Comparison of ENCODE assay signal across 12 cellular contexts in the genomic region with DNA sequence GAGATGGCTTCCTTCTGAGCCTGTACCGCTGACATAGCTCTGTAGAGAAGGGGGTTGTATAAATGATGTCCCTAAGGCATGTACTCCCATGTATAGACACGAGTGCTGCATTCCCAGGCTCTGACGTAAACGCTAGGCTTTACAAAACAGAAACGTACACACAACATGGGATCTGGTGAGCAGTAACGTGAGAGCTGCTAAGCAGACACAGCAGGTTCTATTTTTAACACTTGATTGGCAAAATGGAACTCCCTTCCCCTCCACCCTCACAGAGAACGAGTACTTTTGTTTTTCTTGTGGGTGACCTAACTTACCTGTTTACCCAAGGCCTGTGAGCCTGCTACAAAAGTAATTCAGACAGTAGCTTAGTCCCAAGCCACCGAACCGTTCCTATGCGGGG. TPM values are rescaled to one million over a fixed set of nuclear protein-coding genes. Genes with fewer than 3 reads are reported as not detected.
DNase-seq lines count a peak whose midpoint lies in the region; ATAC-seq and TF ChIP-seq lines count a peak whose summit lies in the region.
"Had no signal": no experiment of that assay in that cellular context is flagged by ENCODE, and none has a peak within 500 bp of the region (broad histone marks: within the 10 kb centered on the region; RNA-seq: fewer than 3 reads in every experiment).

No MANE protein-coding gene starts in this region.

- peak overlapping the region; percentile 77 for H3K27ac ChIP-seq in stomach smooth muscle (ENCODE audit: low read length)
- H3K27ac ChIP-seq: neutrophil had no signal

- DNase-seq in NCI-H2107 treated with DMSO at 0.1 percent for 48 hours (lab: John Stamatoyannopoulos, UW; ENCODE audit: unreplicated experiment) (peak; percentile 82), chondrocyte (ENCODE audit: low spot score) (no peak), kidney glomerular epithelial cell (lab: John Stamatoyannopoulos, UW) (peak; percentile 53), cerebellar cortex (ENCODE audit: low spot score) (no peak), NOMO-1 treated with DMSO at 0.1 percent for 48 hours (lab: John Stamatoyannopoulos, UW; ENCODE audit: unreplicated experiment) (no peak)
- no peak for DNase-seq in NK-92 treated with Interleukin-12 subunit alpha and Interleukin-12 subunit beta, amount 100 ng/mL, for 24 hours (lab: John Stamatoyannopoulos, UW)
- DNase-seq: HCEC 1CT; stimulated activated naive CD4-positive, alpha-beta T cell treated with Interleukin-2 at 50 U/mL for 16 hours had no signal

- no peak for ATAC-seq in HG03135 (IDR thresholded peaks at IDR 0.05; ENCODE audit: unreplicated experiment)

- H3K9ac ChIP-seq in stomach smooth muscle (ENCODE audit: low read length in 2 of 2) = peak overlapping the region; percentile 57 to 68

- no peak for TF ChIP-seq CTCF in chondrocyte (IDR thresholded peaks at IDR 0.05)

- H3K27me3 Mint-ChIP-seq in chondrocyte (ENCODE audit: low read depth) = no peaks in the 10 kb centered on the region

- H3K4me1 ChIP-seq in stomach smooth muscle (ENCODE audit: control insufficient read depth, insufficient read depth, low read length) = peaks cover 19% of the 10 kb centered on the region

- peaks cover 20% of the 10 kb centered on the region for H3K36me3 Mint-ChIP-seq in chondrocyte (ENCODE audit: low read depth)

- H3K9me3 ChIP-seq in stomach smooth muscle (ENCODE audit: control insufficient read depth in 2 of 2, low read length in 2 of 2) = no peaks in the 10 kb centered on the region
- H3K9me3 ChIP-seq: neutrophil had no signal

- peak overlapping the region; percentile 5 to 61 for H3K4me3 ChIP-seq in stomach smooth muscle (ENCODE audit: low read length in 2 of 2)

- H3K27ac Mint-ChIP-seq in chondrocyte (ENCODE audit: unreplicated experiment) = peak overlapping the region; percentile 98

- peaks cover 21 to 27% of the 10 kb centered on the region in 2 donors for H3K36me3 ChIP-seq in stomach smooth muscle (ENCODE audit: control insufficient read depth in 2 of 2, insufficient read depth in 2 of 2, low read length in 2 of 2)

- H3K9me3 Mint-ChIP-seq in chondrocyte (ENCODE audit: low read depth) = no peaks in the 10 kb centered on the region
- H3K9me3 Mint-ChIP-seq: T-helper 2 cell treated with Interferon-gamma antibody and Interleukin-4, amounts not matched to agents 5 μg/mL and 100 μg/mL, for 36 hours had no signal

- H3K4me1 Mint-ChIP-seq in chondrocyte (ENCODE audit: low read depth) = peaks cover 27% of the 10 kb centered on the region

- no peaks in the 10 kb centered on the region for H3K27me3 ChIP-seq in stomach smooth muscle (ENCODE audit: control insufficient read depth in 1 of 2, insufficient read depth in 2 of 2, low read length in 2 of 2)
- H3K27me3 ChIP-seq: neutrophil had no signal

- peak overlapping the region; percentile 52 for H3K4me3 Mint-ChIP-seq in chondrocyte (ENCODE audit: unreplicated experiment)

RNA-seq across cellular contexts. Expression of a gene that starts 36.0 kb away (rescaled TPM):
- total RNA-seq in chondrocyte = 6.8 to 7.2 TPM (median 7.0 TPM) in 3 replicates

RNA-seq across cellular contexts. Expression of a gene that starts 51.3 kb away (rescaled TPM):
- total RNA-seq in chondrocyte = 21.9 to 22.7 TPM (median 22.3 TPM) in 3 replicates

Comparison
In these comparisons a context has a peak if more than half of its experiments do, and no peak if none do; other contexts are left out.
1. DNase-seq: peak in NCI-H2107 treated with DMSO at 0.1 percent for 48 hours (single experiment) and kidney glomerular epithelial cell (single experiment); none in chondrocyte (single experiment), cerebellar cortex (single experiment), NOMO-1 treated with DMSO at 0.1 percent for 48 hours (single experiment) and NK-92 treated with Interleukin-12 subunit alpha and Interleukin-12 subunit beta, amount 100 ng/mL, for 24 hours (single experiment).